20 cellular contexts compared by ENCODE assay signal in the genomic region with DNA sequence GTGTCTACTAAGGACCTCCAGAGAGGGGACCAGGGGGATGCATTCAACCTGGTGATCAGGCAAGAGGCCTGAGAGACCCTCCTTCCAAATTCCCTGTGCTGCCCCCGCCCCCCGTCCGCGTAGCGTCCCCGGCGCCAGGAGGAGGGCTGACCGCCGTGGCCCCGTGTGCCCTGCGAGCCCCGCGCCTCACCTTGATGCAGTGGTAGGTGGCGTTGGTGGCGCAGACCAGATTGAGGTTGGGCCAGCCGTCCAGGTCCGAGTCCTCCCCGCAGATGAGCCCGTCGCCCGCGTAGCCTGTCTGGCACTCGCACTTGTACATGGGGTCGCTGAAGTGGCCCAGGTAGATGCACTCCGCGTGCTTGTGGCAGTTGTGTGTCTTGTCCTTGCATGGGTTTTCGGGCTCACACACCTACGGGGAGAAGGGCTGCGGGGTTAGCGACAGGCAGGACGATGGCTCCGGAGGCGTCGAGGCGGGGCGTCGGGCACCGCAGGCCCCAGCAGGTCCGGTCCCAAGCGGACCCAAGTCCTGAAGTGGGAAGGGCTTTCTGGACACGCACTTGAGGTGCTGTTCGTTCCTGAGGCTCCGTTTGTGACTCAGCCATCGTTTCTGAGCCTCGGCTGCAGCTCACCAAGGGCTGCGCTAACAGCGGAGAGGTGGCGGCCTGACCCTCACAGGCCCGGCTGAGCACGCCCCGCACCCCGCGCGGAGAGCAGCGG. TPM values are rescaled to one million over a fixed set of nuclear protein-coding genes. Genes with fewer than 3 reads are reported as not detected.
DNase-seq lines count a peak whose midpoint lies in the region; ATAC-seq and TF ChIP-seq lines count a peak whose summit lies in the region.
"Had no signal": no experiment of that assay in that cellular context is flagged by ENCODE, and none has a peak within 500 bp of the region (broad histone marks: within the 10 kb centered on the region; RNA-seq: fewer than 3 reads in every experiment).

No MANE protein-coding gene starts in this region.

- no peak for TF ChIP-seq POLR2A in vagina (IDR thresholded peaks at IDR 0.05)

- DNase-seq in right atrium auricular region (ENCODE audit: low spot score) (peak; percentile 55), heart right ventricle (no peak), ecto neural progenitor cell (ENCODE audit: low spot score) (peak; percentile 19), posterior vena cava (ENCODE audit: low spot score) (peak; percentile 82), vagina (ENCODE audit: extremely low spot score in 2 of 2) (peak; percentile 87 to 96), left lobe of liver (ENCODE audit: low spot score) (no peak), NCI-H1417 (lab: John Stamatoyannopoulos, UW) (no peak)
- no peak for DNase-seq in stimulated activated CD4-positive, alpha-beta T cell treated with anti-CD3 and anti-CD28 coated beads, Interleukin-4, amount 100 ng/mL, for 4 hours
- DNase-seq: AML-193; CD4-positive, alpha-beta T cell; NCI-H1092 treated with DMSO at 0.1 percent for 48 hours; NCI-H2029; NCI-H446; NCI-H524 treated with DMSO at 0.1 percent for 48 hours; NCI-H774; SJCRH30 had no signal

- H3K27me3 ChIP-seq in right atrium auricular region = no peaks in the 10 kb centered on the region
- H3K27me3 ChIP-seq in heart right ventricle = peaks cover 0 to 1% (median 0%) of the 10 kb centered on the region in 7 donors
- H3K27me3 ChIP-seq in vagina = no peaks in the 10 kb centered on the region
- H3K27me3 ChIP-seq: BLaER1 treated with 17β-estradiol and CSF1 and Interleukin-3, amounts not matched to agents 10 nM and 100 nM had no signal

- H3K9me3 ChIP-seq in right atrium auricular region (no peaks in the 10 kb centered on the region), heart right ventricle (peaks cover 0 to 16% (median 0%) of the 10 kb centered on the region in 11 donors), vagina (no peaks in the 10 kb centered on the region)
- H3K9me3 ChIP-seq: A549, SJCRH30 had no signal

- ATAC-seq in heart right ventricle (no peak), left lobe of liver (no peak)
- ATAC-seq: A549, HCT116, SK-N-SH treated with all-trans-retinoic acid at 6 μM for 48 hours had no signal

- no peaks in the 10 kb centered on the region for H3K4me1 ChIP-seq in right atrium auricular region
- H3K4me1 ChIP-seq in heart right ventricle = no peaks in the 10 kb centered on the region
- no peaks in the 10 kb centered on the region for H3K4me1 ChIP-seq in vagina
- H3K4me1 ChIP-seq: A549; BLaER1 treated with 17β-estradiol and CSF1 and Interleukin-3, amounts not matched to agents 10 nM and 100 nM; SJCRH30 had no signal

- intact Hi-C loops in heart right ventricle (cut with DNase I) = no loop called here
- intact Hi-C loops in posterior vena cava (cut with DNase I) = no loop called here
- intact Hi-C loops in vagina (cut with DNase I) = no loop called here

- peak overlapping the region in 1 of 2 donors; percentile 13 for H3K27ac ChIP-seq in right atrium auricular region
- H3K27ac ChIP-seq in heart right ventricle = peak overlapping the region in 1 of 10 donors; percentile 4
- no peak overlapping the region for H3K27ac ChIP-seq in vagina
- H3K27ac ChIP-seq: A549; BLaER1 treated with 17β-estradiol and CSF1 and Interleukin-3, amounts not matched to agents 10 nM and 100 nM; SJCRH30 had no signal

- 96% methylated on average over 55 of the region's 55 CpGs for WGBS in heart right ventricle, 2 donors

- H3K4me3 ChIP-seq in right atrium auricular region (no peak overlapping the region), heart right ventricle (no peak overlapping the region), vagina (no peak overlapping the region)
- H3K4me3 ChIP-seq: A549; BLaER1 treated with 17β-estradiol and CSF1 and Interleukin-3, amounts not matched to agents 10 nM and 100 nM; SJCRH30 had no signal

- TF ChIP-seq CTCF in right atrium auricular region (IDR thresholded peaks at IDR 0.05) (no peak), heart right ventricle (IDR thresholded peaks at IDR 0.05) (no peak), vagina (IDR thresholded peaks at IDR 0.05) (no peak)

- peaks cover 27% of the 10 kb centered on the region for H3K36me3 ChIP-seq in right atrium auricular region
- H3K36me3 ChIP-seq in heart right ventricle = peaks cover 0 to 61% (median 0%) of the 10 kb centered on the region in 9 donors
- H3K36me3 ChIP-seq in vagina = peaks cover 0 to 46% of the 10 kb centered on the region in 2 donors
- H3K36me3 ChIP-seq: BLaER1 treated with 17β-estradiol and CSF1 and Interleukin-3, amounts not matched to agents 10 nM and 100 nM; SJCRH30 had no signal

RNA-seq across cellular contexts. Expression of gene THBS2, which starts 21.7 kb away (rescaled TPM):
- total RNA-seq in right atrium auricular region (10 to 100 TPM; 16.2 to 24.5 TPM), heart right ventricle (10 to 100 TPM in 5 of 10 donors, 1 to 10 TPM in 5; 6.0 to 45.9 (median 10.7) TPM), posterior vena cava (100 to 1,000 TPM; 358 to 373 TPM), vagina (86.4 TPM), left lobe of liver (2.9 TPM)
- 10 to 100 TPM in 1 of 2 donors, 1 to 10 TPM in 1; 5.2 to 13.6 TPM for polyA plus RNA-seq in heart right ventricle
- total RNA-seq: CD4-positive, alpha-beta T cell had no signal

Comparison
In these comparisons a context has a peak if more than half of its experiments do, and no peak if none do; other contexts are left out.
1. DNase-seq: peak in right atrium auricular region (single experiment), ecto neural progenitor cell (single experiment), posterior vena cava (single experiment) and vagina (2 of 2); none in heart right ventricle (0 of 2), left lobe of liver (single experiment), NCI-H1417 (0 of 3) and stimulated activated CD4-positive, alpha-beta T cell treated with anti-CD3 and anti-CD28 coated beads, Interleukin-4, amount 100 ng/mL, for 4 hours (0 of 2).